ENCODE assay signal across 1 cellular context in the genomic region with DNA sequence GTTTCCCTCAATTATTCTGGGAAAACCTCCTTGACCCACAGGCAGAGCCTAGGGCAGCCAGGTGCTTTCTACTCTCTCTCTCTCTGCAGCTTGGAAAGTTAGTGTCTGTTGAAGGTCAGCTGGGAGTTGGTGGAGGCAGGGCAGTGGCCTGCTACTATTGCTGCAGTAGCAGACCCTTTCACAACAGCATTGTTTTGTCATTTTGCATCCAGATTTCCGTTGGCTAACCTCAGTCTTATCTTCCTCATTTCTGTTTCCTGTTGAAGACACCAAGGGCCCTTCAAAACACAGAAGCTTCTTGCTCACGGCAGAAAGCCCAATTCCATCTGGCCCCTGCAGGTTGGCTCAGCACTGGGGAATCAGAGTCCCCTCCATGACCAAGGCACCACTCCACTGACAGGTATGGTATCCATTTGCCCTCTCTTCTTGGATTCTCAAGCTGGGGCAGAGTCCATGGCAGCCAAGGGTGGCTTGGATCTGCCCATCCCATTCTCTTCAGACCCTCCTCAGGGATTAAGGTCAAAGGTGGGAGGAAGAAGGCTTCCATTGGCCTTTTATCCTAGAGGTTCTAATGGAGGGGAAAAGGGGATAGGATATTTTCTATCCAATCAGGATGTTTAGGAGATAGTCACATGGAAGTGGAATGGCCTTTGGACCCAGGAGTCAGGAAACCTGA.
TF ChIP-seq lines count a peak whose summit lies in the region.

No MANE protein-coding gene starts in this region.

TF ChIP-seq in HepG2, 621 proteins besides CTCF, POLR2A, EP300 and RAD21:
- TF ChIP-seq, protein P1, sequence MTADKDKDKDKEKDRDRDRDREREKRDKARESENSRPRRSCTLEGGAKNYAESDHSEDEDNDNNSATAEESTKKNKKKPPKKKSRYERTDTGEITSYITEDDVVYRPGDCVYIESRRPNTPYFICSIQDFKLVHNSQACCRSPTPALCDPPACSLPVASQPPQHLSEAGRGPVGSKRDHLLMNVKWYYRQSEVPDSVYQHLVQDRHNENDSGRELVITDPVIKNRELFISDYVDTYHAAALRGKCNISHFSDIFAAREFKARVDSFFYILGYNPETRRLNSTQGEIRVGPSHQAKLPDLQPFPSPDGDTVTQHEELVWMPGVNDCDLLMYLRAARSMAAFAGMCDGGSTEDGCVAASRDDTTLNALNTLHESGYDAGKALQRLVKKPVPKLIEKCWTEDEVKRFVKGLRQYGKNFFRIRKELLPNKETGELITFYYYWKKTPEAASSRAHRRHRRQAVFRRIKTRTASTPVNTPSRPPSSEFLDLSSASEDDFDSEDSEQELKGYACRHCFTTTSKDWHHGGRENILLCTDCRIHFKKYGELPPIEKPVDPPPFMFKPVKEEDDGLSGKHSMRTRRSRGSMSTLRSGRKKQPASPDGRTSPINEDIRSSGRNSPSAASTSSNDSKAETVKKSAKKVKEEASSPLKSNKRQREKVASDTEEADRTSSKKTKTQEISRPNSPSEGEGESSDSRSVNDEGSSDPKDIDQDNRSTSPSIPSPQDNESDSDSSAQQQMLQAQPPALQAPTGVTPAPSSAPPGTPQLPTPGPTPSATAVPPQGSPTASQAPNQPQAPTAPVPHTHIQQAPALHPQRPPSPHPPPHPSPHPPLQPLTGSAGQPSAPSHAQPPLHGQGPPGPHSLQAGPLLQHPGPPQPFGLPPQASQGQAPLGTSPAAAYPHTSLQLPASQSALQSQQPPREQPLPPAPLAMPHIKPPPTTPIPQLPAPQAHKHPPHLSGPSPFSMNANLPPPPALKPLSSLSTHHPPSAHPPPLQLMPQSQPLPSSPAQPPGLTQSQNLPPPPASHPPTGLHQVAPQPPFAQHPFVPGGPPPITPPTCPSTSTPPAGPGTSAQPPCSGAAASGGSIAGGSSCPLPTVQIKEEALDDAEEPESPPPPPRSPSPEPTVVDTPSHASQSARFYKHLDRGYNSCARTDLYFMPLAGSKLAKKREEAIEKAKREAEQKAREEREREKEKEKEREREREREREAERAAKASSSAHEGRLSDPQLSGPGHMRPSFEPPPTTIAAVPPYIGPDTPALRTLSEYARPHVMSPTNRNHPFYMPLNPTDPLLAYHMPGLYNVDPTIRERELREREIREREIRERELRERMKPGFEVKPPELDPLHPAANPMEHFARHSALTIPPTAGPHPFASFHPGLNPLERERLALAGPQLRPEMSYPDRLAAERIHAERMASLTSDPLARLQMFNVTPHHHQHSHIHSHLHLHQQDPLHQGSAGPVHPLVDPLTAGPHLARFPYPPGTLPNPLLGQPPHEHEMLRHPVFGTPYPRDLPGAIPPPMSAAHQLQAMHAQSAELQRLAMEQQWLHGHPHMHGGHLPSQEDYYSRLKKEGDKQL (CRISPR knock-in tag; IDR thresholded peaks at IDR 0.05; ENCODE audit: low read depth), result no peak
- TF ChIP-seq ZNF562 (CRISPR knock-in tag; IDR thresholded peaks at IDR 0.05; ENCODE audit: borderline replicate concordance) (no peak), STAG1 (CRISPR knock-in tag; IDR thresholded peaks at IDR 0.05) (no peak), ZBTB43 (CRISPR knock-in tag; conservative IDR thresholded peaks at IDR 0.05) (no peak), ZNF496 (CRISPR knock-in tag; IDR thresholded peaks at IDR 0.05; ENCODE audit: insufficient replicate concordance) (no peak), ZSCAN29 (CRISPR knock-in tag; conservative IDR thresholded peaks at IDR 0.05) (no peak), YEATS2 (CRISPR knock-in tag; IDR thresholded peaks at IDR 0.05; ENCODE audit: borderline replicate concordance) (no peak), SETDB1 (CRISPR knock-in tag; IDR thresholded peaks at IDR 0.05; ENCODE audit: borderline replicate concordance) (no peak), PHF8 (CRISPR knock-in tag; IDR thresholded peaks at IDR 0.05) (no peak), HOXA7 (CRISPR knock-in tag; IDR thresholded peaks at IDR 0.05) (no peak)
- TF ChIP-seq, protein P2, sequence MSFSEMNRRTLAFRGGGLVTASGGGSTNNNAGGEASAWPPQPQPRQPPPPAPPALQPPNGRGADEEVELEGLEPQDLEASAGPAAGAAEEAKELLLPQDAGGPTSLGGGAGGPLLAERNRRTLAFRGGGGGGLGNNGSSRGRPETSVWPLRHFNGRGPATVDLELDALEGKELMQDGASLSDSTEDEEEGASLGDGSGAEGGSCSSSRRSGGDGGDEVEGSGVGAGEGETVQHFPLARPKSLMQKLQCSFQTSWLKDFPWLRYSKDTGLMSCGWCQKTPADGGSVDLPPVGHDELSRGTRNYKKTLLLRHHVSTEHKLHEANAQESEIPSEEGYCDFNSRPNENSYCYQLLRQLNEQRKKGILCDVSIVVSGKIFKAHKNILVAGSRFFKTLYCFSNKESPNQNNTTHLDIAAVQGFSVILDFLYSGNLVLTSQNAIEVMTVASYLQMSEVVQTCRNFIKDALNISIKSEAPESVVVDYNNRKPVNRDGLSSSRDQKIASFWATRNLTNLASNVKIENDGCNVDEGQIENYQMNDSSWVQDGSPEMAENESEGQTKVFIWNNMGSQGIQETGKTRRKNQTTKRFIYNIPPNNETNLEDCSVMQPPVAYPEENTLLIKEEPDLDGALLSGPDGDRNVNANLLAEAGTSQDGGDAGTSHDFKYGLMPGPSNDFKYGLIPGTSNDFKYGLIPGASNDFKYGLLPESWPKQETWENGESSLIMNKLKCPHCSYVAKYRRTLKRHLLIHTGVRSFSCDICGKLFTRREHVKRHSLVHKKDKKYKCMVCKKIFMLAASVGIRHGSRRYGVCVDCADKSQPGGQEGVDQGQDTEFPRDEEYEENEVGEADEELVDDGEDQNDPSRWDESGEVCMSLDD (CRISPR knock-in tag; IDR thresholded peaks at IDR 0.05; ENCODE audit: borderline replicate concordance), result no peak
- TF ChIP-seq, protein P3, sequence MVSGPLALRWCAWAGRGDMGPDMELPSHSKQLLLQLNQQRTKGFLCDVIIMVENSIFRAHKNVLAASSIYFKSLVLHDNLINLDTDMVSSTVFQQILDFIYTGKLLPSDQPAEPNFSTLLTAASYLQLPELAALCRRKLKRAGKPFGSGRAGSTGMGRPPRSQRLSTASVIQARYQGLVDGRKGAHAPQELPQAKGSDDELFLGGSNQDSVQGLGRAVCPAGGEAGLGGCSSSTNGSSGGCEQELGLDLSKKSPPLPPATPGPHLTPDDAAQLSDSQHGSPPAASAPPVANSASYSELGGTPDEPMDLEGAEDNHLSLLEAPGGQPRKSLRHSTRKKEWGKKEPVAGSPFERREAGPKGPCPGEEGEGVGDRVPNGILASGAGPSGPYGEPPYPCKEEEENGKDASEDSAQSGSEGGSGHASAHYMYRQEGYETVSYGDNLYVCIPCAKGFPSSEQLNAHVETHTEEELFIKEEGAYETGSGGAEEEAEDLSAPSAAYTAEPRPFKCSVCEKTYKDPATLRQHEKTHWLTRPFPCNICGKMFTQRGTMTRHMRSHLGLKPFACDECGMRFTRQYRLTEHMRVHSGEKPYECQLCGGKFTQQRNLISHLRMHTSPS (CRISPR knock-in tag; IDR thresholded peaks at IDR 0.05; ENCODE audit: low read depth), result no peak
TF ChIP-seq in HepG2: peak in this region for 0.
